In the genomic region with DNA sequence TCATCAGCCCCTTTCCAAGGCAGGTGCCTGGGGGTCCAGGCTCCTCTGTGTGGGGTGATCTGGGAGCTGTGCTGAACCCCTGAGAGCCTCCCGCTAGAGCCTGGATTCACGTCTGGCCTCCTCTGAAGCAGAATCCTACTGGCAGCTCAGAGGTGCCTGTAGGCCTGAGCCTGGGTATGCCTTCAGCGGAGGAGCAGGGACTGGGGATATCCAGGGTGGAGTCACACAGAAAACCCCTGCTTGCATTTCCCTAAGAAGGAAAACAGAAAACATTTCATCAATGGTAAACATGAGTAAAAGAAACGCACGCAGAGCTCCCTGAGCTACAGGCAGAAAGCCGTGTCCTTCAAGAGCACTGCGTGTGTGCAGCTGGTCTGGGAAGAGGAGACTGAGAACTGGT, we compare ENCODE assay signal across 9 cellular contexts. TPM values are rescaled to one million over a fixed set of nuclear protein-coding genes. Genes with fewer than 3 reads are reported as not detected.
"Had no signal": no experiment of that assay in that cellular context is flagged by ENCODE, and none has a peak within 500 bp of the region (broad histone marks: within the 10 kb centered on the region; RNA-seq: fewer than 3 reads in every experiment).

No MANE protein-coding gene starts in this region.

RNA-seq across cellular contexts. Expression of a gene that starts 57.0 kb away (rescaled TPM):
- total RNA-seq: LHCN-M2, MCF 10A, NCI-H460, OCI-LY7, PC-9, Peyer's patch, Right ventricle myocardium inferior, SJCRH30, SK-MEL-5 had no signal
